In the genomic region with DNA sequence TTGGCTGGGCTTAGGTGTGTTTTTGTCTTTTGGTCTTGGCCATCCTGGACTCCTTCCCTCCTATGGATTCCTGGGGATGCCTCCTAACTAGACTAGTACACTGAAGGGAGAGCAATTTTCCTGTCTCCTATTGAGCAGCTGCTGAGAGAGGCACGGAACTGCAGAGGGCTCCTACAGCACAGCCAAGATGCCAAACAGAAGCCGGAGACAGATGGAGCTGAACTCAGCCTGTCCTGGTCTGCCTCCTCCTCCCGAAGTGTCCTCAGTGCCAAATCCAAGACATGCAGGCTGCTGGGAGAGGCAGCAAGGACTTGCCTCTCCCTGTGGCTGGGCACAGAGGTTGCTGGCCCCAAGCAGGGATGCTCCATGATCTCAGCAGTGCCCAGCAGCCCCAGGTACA, we compare ENCODE assay signal across 15 cellular contexts.
DNase-seq lines count a peak whose midpoint lies in the region; ATAC-seq and TF ChIP-seq lines count a peak whose summit lies in the region.
"Had no signal": no experiment of that assay in that cellular context is flagged by ENCODE, and none has a peak within 500 bp of the region (broad histone marks: within the 10 kb centered on the region; RNA-seq: fewer than 3 reads in every experiment).

No MANE protein-coding gene starts in this region.

- ATAC-seq in Right ventricle myocardium inferior (peak; percentile 39), foreskin keratinocyte (no peak)
- ATAC-seq: HCT116 had no signal

- H3K4me1 ChIP-seq in right atrium auricular region = no peaks in the 10 kb centered on the region
- no peaks in the 10 kb centered on the region for H3K4me1 ChIP-seq in foreskin keratinocyte
- H3K4me1 ChIP-seq in vagina = no peaks in the 10 kb centered on the region

- H3K27ac ChIP-seq in right atrium auricular region (no peak overlapping the region), foreskin keratinocyte (no peak overlapping the region), vagina (no peak overlapping the region)
- H3K27ac ChIP-seq: brain microvascular endothelial cell, epithelial cell of prostate, upper lobe of left lung had no signal

- H3K9me3 ChIP-seq in right atrium auricular region (no peaks in the 10 kb centered on the region), vagina (no peaks in the 10 kb centered on the region)
- H3K9me3 ChIP-seq: upper lobe of left lung had no signal

- no peak for TF ChIP-seq POLR2A in vagina (IDR thresholded peaks at IDR 0.05)

- H3K4me3 ChIP-seq in right atrium auricular region (no peak overlapping the region), vagina (no peak overlapping the region)
- H3K4me3 ChIP-seq: upper lobe of left lung had no signal

- no peaks in the 10 kb centered on the region for H3K36me3 ChIP-seq in right atrium auricular region
- H3K36me3 ChIP-seq in vagina = no peaks in the 10 kb centered on the region
- H3K36me3 ChIP-seq: brain microvascular endothelial cell, upper lobe of left lung had no signal

- TF ChIP-seq CTCF in right atrium auricular region (IDR thresholded peaks at IDR 0.05) = no peak
- TF ChIP-seq CTCF in foreskin keratinocyte (conservative IDR thresholded peaks at IDR 0.05) = no peak
- TF ChIP-seq CTCF in vagina (IDR thresholded peaks at IDR 0.05) = no peak

- no peak for DNase-seq in Right ventricle myocardium inferior (ENCODE audit: missing footprints)
- no peak for DNase-seq in right atrium auricular region (ENCODE audit: low spot score)
- peak; percentile 86 for DNase-seq in cerebellum (ENCODE audit: low spot score)
- peak; percentile 70 for DNase-seq in myocyte (ENCODE audit: low read depth)
- peak; percentile 52 for DNase-seq in ureter (ENCODE audit: low spot score)
- DNase-seq in UCSD-AML1 (lab: John Stamatoyannopoulos, UW; ENCODE audit: unreplicated experiment) = no peak
- no peak for DNase-seq in foreskin keratinocyte
- DNase-seq in vagina (ENCODE audit: extremely low spot score in 2 of 2) = no peak
- DNase-seq: activated CD4-positive, alpha-beta T cell treated with anti-CD3 and anti-CD28 coated beads for 1 hour; activated T-cell treated with anti-CD3 and anti-CD28 coated beads, Interleukin-2, amount 50 U/mL, for 48 hours; brain microvascular endothelial cell; DMS79 treated with DMSO at 0.1 percent for 48 hours; upper lobe of left lung had no signal

- intact Hi-C loops in Right ventricle myocardium inferior (cut with DNase I) (no loop called here), vagina (cut with DNase I) (no loop called here)

- H3K27me3 ChIP-seq in right atrium auricular region (no peaks in the 10 kb centered on the region), foreskin keratinocyte (peaks cover 23% of the 10 kb centered on the region), vagina (no peaks in the 10 kb centered on the region)
- H3K27me3 ChIP-seq: upper lobe of left lung had no signal

Comparison
In these comparisons a context has a peak if more than half of its experiments do, and no peak if none do; other contexts are left out.
1. DNase-seq: peak in cerebellum (single experiment), myocyte (single experiment) and ureter (single experiment); none in Right ventricle myocardium inferior (single experiment), right atrium auricular region (single experiment), UCSD-AML1 (single experiment), foreskin keratinocyte (0 of 2) and vagina (0 of 2).